8 cellular contexts compared by ENCODE assay signal in genomic region chr19:17327654-17328516, GRCh38. TPM values are rescaled to one million over a fixed set of nuclear protein-coding genes. Genes with fewer than 3 reads are reported as not detected.
DNase-seq lines count a peak whose midpoint lies in the region; FAIRE-seq and TF ChIP-seq lines count a peak whose summit lies in the region.

No MANE protein-coding gene starts in this region.

- H3K36me3 ChIP-seq in bronchial epithelial cell (ENCODE audit: control insufficient read depth, insufficient read depth, low read length): no peaks in the 10 kb centered on the region
- no peaks in the 10 kb centered on the region for H3K36me3 ChIP-seq in liver (ENCODE audit: control insufficient read depth in 4 of 4, insufficient read depth in 3 of 4, low read depth in 1 of 4, low read length in 3 of 4)
- H3K36me3 ChIP-seq in suprapubic skin: peaks cover 4% of the 10 kb centered on the region
- H3K36me3 ChIP-seq in WERI-Rb-1: peaks cover 47% of the 10 kb centered on the region

- H3K27me3 ChIP-seq in bronchial epithelial cell (ENCODE audit: control insufficient read depth, insufficient read depth, low read length) (peaks cover 9% of the 10 kb centered on the region), liver (ENCODE audit: control insufficient read depth in 4 of 4, insufficient read depth in 4 of 4, low read length in 3 of 4) (no peaks in the 10 kb centered on the region), suprapubic skin (peaks cover 13% of the 10 kb centered on the region), WERI-Rb-1 (ENCODE audit: insufficient read depth, low read depth, severe bottlenecking) (no peaks in the 10 kb centered on the region)

- no peak overlapping the region for H3K9ac ChIP-seq in liver (ENCODE audit: low read depth in 1 of 2, low read length in 2 of 2)

- no peak overlapping the region for H3K27ac Mint-ChIP-seq in T-helper 2 cell treated with Interferon-gamma antibody and Interleukin-4, amounts not matched to agents 5 μg/mL and 100 μg/mL, for 36 hours

- no peak overlapping the region for H3K27ac ChIP-seq in liver (ENCODE audit: low read depth in 1 of 2, low read length in 2 of 2)
- peak overlapping the region; percentile 35 for H3K27ac ChIP-seq in suprapubic skin
- H3K27ac ChIP-seq in WERI-Rb-1: no peak overlapping the region

- in situ Hi-C loops in KBM-7 (cut with MboI; ENCODE audit: low pct_unique_long_range_greater_than_20kb, low sequenced_read_pairs): no loop called here

- TF ChIP-seq POLR2A in suprapubic skin (IDR thresholded peaks at IDR 0.05): no peak

- DNase-seq in GM12865 (ENCODE audit: low read depth) (peak; percentile 35), bronchial epithelial cell (ENCODE audit: low read depth) (peak; percentile 80), suprapubic skin (ENCODE audit: low spot score in 2 of 2) (peak in 1 of 2 donors; percentile 80), WERI-Rb-1 (no peak), KBM-7 (no peak), HCEC 1CT (no peak)
- no peak for DNase-seq in T-helper 2 cell treated with Interferon-gamma antibody and Interleukin-4, amounts not matched to agents 5 μg/mL and 100 μg/mL, for 36 hours (ENCODE audit: low spot score)

- TF ChIP-seq RAD21 in liver (IDR thresholded peaks at IDR 0.05): peak in 1 of 2 donors; percentile 16

- peaks cover 4% of the 10 kb centered on the region for H3K4me1 Mint-ChIP-seq in T-helper 2 cell treated with Interferon-gamma antibody and Interleukin-4, amounts not matched to agents 5 μg/mL and 100 μg/mL, for 36 hours (ENCODE audit: low read depth)

- H3K9me3 Mint-ChIP-seq in T-helper 2 cell treated with Interferon-gamma antibody and Interleukin-4, amounts not matched to agents 5 μg/mL and 100 μg/mL, for 36 hours: no peaks in the 10 kb centered on the region

- peaks cover 11% of the 10 kb centered on the region for H3K27me3 Mint-ChIP-seq in T-helper 2 cell treated with Interferon-gamma antibody and Interleukin-4, amounts not matched to agents 5 μg/mL and 100 μg/mL, for 36 hours (ENCODE audit: low read depth)

- peak overlapping the region; percentile 59 for H3K4me3 Mint-ChIP-seq in T-helper 2 cell treated with Interferon-gamma antibody and Interleukin-4, amounts not matched to agents 5 μg/mL and 100 μg/mL, for 36 hours

- FAIRE-seq in bronchial epithelial cell (lab: Jason Lieb, UNC): peak; percentile 55

- TF ChIP-seq CTCF in GM12865 (IDR thresholded peaks at IDR 0.05; ENCODE audit: insufficient read depth, low read depth, low read length, missing control alignments): no peak
- peak; percentile 85 for TF ChIP-seq CTCF in bronchial epithelial cell (IDR thresholded peaks at IDR 0.05; ENCODE audit: insufficient read depth, low read length, severe bottlenecking)
- TF ChIP-seq CTCF in liver (IDR thresholded peaks at IDR 0.05; ENCODE audit: low read depth, low read length, missing input control): peak; percentile 18
- TF ChIP-seq CTCF in suprapubic skin (IDR thresholded peaks at IDR 0.05): peak in 1 of 2 donors; percentile 37
- no peak for TF ChIP-seq CTCF in WERI-Rb-1 (IDR thresholded peaks at IDR 0.05; ENCODE audit: low read depth, low read length)

- no peak for TF ChIP-seq EP300 in suprapubic skin (IDR thresholded peaks at IDR 0.05)

- no peak overlapping the region for H3K4me3 ChIP-seq in GM12865 (ENCODE audit: low read depth, low read length)
- H3K4me3 ChIP-seq in bronchial epithelial cell (ENCODE audit: low read depth, low read length): peak overlapping the region; percentile 46
- H3K4me3 ChIP-seq in liver (ENCODE audit: low read depth in 1 of 3, low read length in 3 of 3): peak overlapping the region in 1 of 3 donors; percentile 44
- peak overlapping the region; percentile 55 for H3K4me3 ChIP-seq in suprapubic skin
- no peak overlapping the region for H3K4me3 ChIP-seq in WERI-Rb-1 (ENCODE audit: low read depth, low read length)

- peaks cover 14% of the 10 kb centered on the region for H3K36me3 Mint-ChIP-seq in T-helper 2 cell treated with Interferon-gamma antibody and Interleukin-4, amounts not matched to agents 5 μg/mL and 100 μg/mL, for 36 hours (ENCODE audit: low read depth)

- peaks cover 12 to 23% (median 14%) of the 10 kb centered on the region in 4 donors for H3K4me1 ChIP-seq in liver (ENCODE audit: control insufficient read depth in 4 of 4, insufficient read depth in 4 of 4, low read length in 3 of 4)
- peaks cover 48% of the 10 kb centered on the region for H3K4me1 ChIP-seq in suprapubic skin

- WGBS in liver: 36% methylated on average over 64 of the region's 64 CpGs
- WGBS in suprapubic skin: 38% methylated on average over 11 of the region's 64 CpGs

- H3K9me3 ChIP-seq in liver (ENCODE audit: control insufficient read depth in 4 of 4, low read length in 3 of 4): no peaks in the 10 kb centered on the region
- no peaks in the 10 kb centered on the region for H3K9me3 ChIP-seq in suprapubic skin
- no peaks in the 10 kb centered on the region for H3K9me3 ChIP-seq in WERI-Rb-1 (ENCODE audit: severe bottlenecking)

TF ChIP-seq in liver, 16 proteins besides CTCF, POLR2A, EP300 and RAD21:
- no peak for TF ChIP-seq FOXA1 (IDR thresholded peaks at IDR 0.05)
- no peak for TF ChIP-seq TAF1 (conservative IDR thresholded peaks at IDR 0.05)
- TF ChIP-seq SP1 (IDR thresholded peaks at IDR 0.05): no peak
- no peak for TF ChIP-seq HNF4G (IDR thresholded peaks at IDR 0.05)
- no peak for TF ChIP-seq RXRA (IDR thresholded peaks at IDR 0.05)
- TF ChIP-seq FOXA2 (IDR thresholded peaks at IDR 0.05): no peak
- TF ChIP-seq EGR1 (IDR thresholded peaks at IDR 0.05; ENCODE audit: low read depth in 2 of 2): no peak
- TF ChIP-seq YY1 (IDR thresholded peaks at IDR 0.05): no peak

RNA-seq across cellular contexts. Expression of gene ANO8, which starts 6.8 kb away (rescaled TPM):
- total RNA-seq in bronchial epithelial cell (2.6 and 4.0 TPM in 2 replicates), liver (1 to 10 TPM; 1.8 to 5.8 TPM), suprapubic skin (10 to 100 TPM; 29.9 to 47.1 (median 37.1) TPM)
- 1 to 10 TPM in 1 of 2 donors, under 1 TPM in 1; 0.75 to 2.3 TPM for polyA plus RNA-seq in liver

RNA-seq across cellular contexts. Expression of gene GTPBP3, which starts 9.5 kb away (rescaled TPM):
- total RNA-seq in bronchial epithelial cell (16.5 and 48.4 TPM in 2 replicates), liver (10 to 100 TPM in 1 of 2 donors, 1 to 10 TPM in 1; 9.8 to 15.5 TPM), suprapubic skin (10 to 100 TPM; 18.7 to 29.0 (median 25.2) TPM)
- 1 to 10 TPM; 4.9 to 9.4 TPM for polyA plus RNA-seq in liver

RNA-seq across cellular contexts. Expression of gene DDA1, which starts 18.5 kb away (rescaled TPM):
- 9.0 and 21.1 TPM in 2 replicates for total RNA-seq in bronchial epithelial cell
- 10 to 100 TPM in 1 of 2 donors, 1 to 10 TPM in 1; 7.9 to 13.5 TPM for total RNA-seq in liver
- polyA plus RNA-seq in liver: 10 to 100 TPM; 28.2 to 37.9 TPM
- total RNA-seq in suprapubic skin: 10 to 100 TPM; 17.9 to 35.2 (median 22.8) TPM

RNA-seq across cellular contexts. Expression of gene MRPL34, which starts 22.2 kb away (rescaled TPM):
- 23.7 and 24.3 TPM in 2 replicates for total RNA-seq in bronchial epithelial cell
- total RNA-seq in liver: 100 to 1,000 TPM in 1 of 2 donors, 10 to 100 TPM in 1; 23.3 to 123 TPM
- polyA plus RNA-seq in liver: 100 to 1,000 TPM; 158 to 301 TPM
- 10 to 100 TPM; 42.7 to 89.5 (median 73.1) TPM for total RNA-seq in suprapubic skin

RNA-seq across cellular contexts. Expression of gene ABHD8, which starts 24.7 kb away (rescaled TPM):
- total RNA-seq in bronchial epithelial cell: 6.1 and 9.9 TPM in 2 replicates
- 10 to 100 TPM in 1 of 2 donors, 1 to 10 TPM in 1; 6.3 to 26.9 TPM for total RNA-seq in liver
- polyA plus RNA-seq in liver: 10 to 100 TPM in 1 of 2 donors, 1 to 10 TPM in 1; 8.6 to 20.2 TPM
- 10 to 100 TPM in 3 of 4 donors, 1 to 10 TPM in 1; 9.7 to 15.7 (median 13.6) TPM for total RNA-seq in suprapubic skin

Comparison
In these comparisons a context has a peak if more than half of its experiments do, and no peak if none do; other contexts are left out.
1. DNase-seq: peak in GM12865 (single experiment) and bronchial epithelial cell (single experiment); none in T-helper 2 cell treated with Interferon-gamma antibody and Interleukin-4, amounts not matched to agents 5 μg/mL and 100 μg/mL, for 36 hours (single experiment), WERI-Rb-1 (single experiment), KBM-7 (single experiment) and HCEC 1CT (single experiment).
2. H3K4me3 ChIP-seq: peak in bronchial epithelial cell (single experiment) and suprapubic skin (single experiment); none in GM12865 (single experiment) and WERI-Rb-1 (single experiment).
3. CTCF ChIP-seq: peak in bronchial epithelial cell (single experiment) and liver (single experiment); none in GM12865 (single experiment) and WERI-Rb-1 (single experiment).